17 cellular contexts compared by ENCODE assay signal in genomic region chr22:48705159-48705916, GRCh38.
A peak's percentile ranks its signal among the peaks of the same experiment; 100 is the strongest.
DNase-seq lines count a peak whose midpoint lies in the region; ATAC-seq, FAIRE-seq and TF ChIP-seq lines count a peak whose summit lies in the region.
"Had no signal": no experiment of that assay in that cellular context is flagged by ENCODE, and none has a peak within 500 bp of the region (broad histone marks: within the 10 kb centered on the region; RNA-seq: fewer than 3 reads in every experiment).

No MANE protein-coding gene starts in this region.

- H2AFZ ChIP-seq in osteoblast (ENCODE audit: low read length): no peak overlapping the region
- H2AFZ ChIP-seq: GM23338 had no signal

- H3K4me1 ChIP-seq in kidney (ENCODE audit: control insufficient read depth in 1 of 2, insufficient read depth in 1 of 2, low read depth in 1 of 2, low read length in 2 of 2) (no peaks in the 10 kb centered on the region), osteoblast (ENCODE audit: insufficient read depth, low read length) (no peaks in the 10 kb centered on the region)

- H3K27me3 ChIP-seq in osteoblast (ENCODE audit: insufficient read depth, low read length): no peaks in the 10 kb centered on the region

- no peak for TF ChIP-seq CTCF in kidney (IDR thresholded peaks at IDR 0.05; ENCODE audit: borderline replicate concordance, extremely low read depth, insufficient read depth)
- TF ChIP-seq CTCF in osteoblast (IDR thresholded peaks at IDR 0.05; ENCODE audit: extremely low read depth, low read depth, low read length): no peak
- no peak for TF ChIP-seq CTCF in foreskin fibroblast (IDR thresholded peaks at IDR 0.05; ENCODE audit: low read depth, low read length)

- ATAC-seq in left ventricle myocardium superior (no peak), SK-N-SH treated with all-trans-retinoic acid at 6 μM for 48 hours (no peak), HG03521 (IDR thresholded peaks at IDR 0.05; ENCODE audit: unreplicated experiment) (no peak)
- ATAC-seq: GM23338 had no signal

- H3K36me3 ChIP-seq in kidney (ENCODE audit: control insufficient read depth in 1 of 2, insufficient read depth in 2 of 2, low read length in 2 of 2) (no peaks in the 10 kb centered on the region), osteoblast (ENCODE audit: insufficient read depth, low read length) (no peaks in the 10 kb centered on the region)

- no peaks in the 10 kb centered on the region for H4K20me1 ChIP-seq in osteoblast (ENCODE audit: insufficient read depth, low read length)

- no peak for FAIRE-seq in kidney (lab: Jason Lieb, UNC)
- FAIRE-seq: GM12891, GM18507 had no signal

- intact Hi-C loops in cardiac septum (cut with DNase I): no loop called here
- intact Hi-C loops in left ventricle myocardium superior (cut with micrococcal nuclease): no loop called here
- intact Hi-C loops in kidney (cut with DNase I): no loop called here

- DNase-seq in cardiac septum (ENCODE audit: low spot score): peak; percentile 67
- no peak for DNase-seq in left ventricle myocardium superior
- DNase-seq in kidney: peak; percentile 51
- DNase-seq in osteoblast (ENCODE audit: insufficient read length, low spot score, missing footprints): peak; percentile 73
- DNase-seq in foreskin fibroblast: no peak
- DNase-seq: C1 segment of cervical spinal cord, GF-D8, KBM-7, NCI-H1436, NCI-H2081, NCI-H774, RPMI8226 had no signal

- no peak overlapping the region for H3K4me3 ChIP-seq in kidney (ENCODE audit: low read length in 2 of 2)
- H3K4me3 ChIP-seq in osteoblast (ENCODE audit: insufficient read depth, low read length): no peak overlapping the region
- no peak overlapping the region for H3K4me3 ChIP-seq in foreskin fibroblast (ENCODE audit: low read depth in 1 of 2, low read length in 2 of 2)
- H3K4me3 ChIP-seq: GM23338 had no signal

- no peak overlapping the region for H3K9ac ChIP-seq in kidney (ENCODE audit: low read length in 2 of 2)

- H3K27ac ChIP-seq in kidney (ENCODE audit: low read depth in 2 of 2, low read length in 2 of 2): no peak overlapping the region
- H3K27ac ChIP-seq in osteoblast (ENCODE audit: low read depth, low read length): no peak overlapping the region

- H3K4me2 ChIP-seq in osteoblast (ENCODE audit: insufficient read depth, low read length): no peak overlapping the region
- H3K4me2 ChIP-seq: GM23338 had no signal

- H3K9me3 ChIP-seq in kidney (ENCODE audit: control insufficient read depth in 1 of 2, low read length in 2 of 2) (no peaks in the 10 kb centered on the region), osteoblast (ENCODE audit: low read depth, low read length) (no peaks in the 10 kb centered on the region)

- H3K79me2 ChIP-seq in osteoblast (ENCODE audit: insufficient read depth, low read length): no peaks in the 10 kb centered on the region

TF ChIP-seq in SK-N-SH treated with all-trans-retinoic acid at 6 μM for 48 hours, 23 proteins besides CTCF, POLR2A, EP300 and RAD21:
- no peak for TF ChIP-seq ISL1 (CRISPR knock-in tag; IDR thresholded peaks at IDR 0.05)
- no peak for TF ChIP-seq TCF4 (CRISPR knock-in tag; IDR thresholded peaks at IDR 0.05; ENCODE audit: borderline replicate concordance)
- TF ChIP-seq GLIS3 (CRISPR knock-in tag; IDR thresholded peaks at IDR 0.05): no peak
- TF ChIP-seq PPARA (CRISPR knock-in tag; IDR thresholded peaks at IDR 0.05; ENCODE audit: borderline replicate concordance): no peak
- TF ChIP-seq, protein P1, sequence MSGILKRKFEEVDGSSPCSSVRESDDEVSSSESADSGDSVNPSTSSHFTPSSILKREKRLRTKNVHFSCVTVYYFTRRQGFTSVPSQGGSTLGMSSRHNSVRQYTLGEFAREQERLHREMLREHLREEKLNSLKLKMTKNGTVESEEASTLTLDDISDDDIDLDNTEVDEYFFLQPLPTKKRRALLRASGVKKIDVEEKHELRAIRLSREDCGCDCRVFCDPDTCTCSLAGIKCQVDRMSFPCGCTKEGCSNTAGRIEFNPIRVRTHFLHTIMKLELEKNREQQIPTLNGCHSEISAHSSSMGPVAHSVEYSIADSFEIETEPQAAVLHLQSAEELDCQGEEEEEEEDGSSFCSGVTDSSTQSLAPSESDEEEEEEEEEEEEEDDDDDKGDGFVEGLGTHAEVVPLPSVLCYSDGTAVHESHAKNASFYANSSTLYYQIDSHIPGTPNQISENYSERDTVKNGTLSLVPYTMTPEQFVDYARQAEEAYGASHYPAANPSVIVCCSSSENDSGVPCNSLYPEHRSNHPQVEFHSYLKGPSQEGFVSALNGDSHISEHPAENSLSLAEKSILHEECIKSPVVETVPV (CRISPR knock-in tag; IDR thresholded peaks at IDR 0.05): no peak
- no peak for TF ChIP-seq ZFP30 (CRISPR knock-in tag; IDR thresholded peaks at IDR 0.05)
- TF ChIP-seq ZNF70 (CRISPR knock-in tag; IDR thresholded peaks at IDR 0.05): no peak
- TF ChIP-seq RARB (CRISPR knock-in tag; IDR thresholded peaks at IDR 0.05): no peak
- TF ChIP-seq ZNF565 (CRISPR knock-in tag; conservative IDR thresholded peaks at IDR 0.05; ENCODE audit: low read depth): no peak
- no peak for TF ChIP-seq ZNF8 (CRISPR knock-in tag; IDR thresholded peaks at IDR 0.05)
- no peak for TF ChIP-seq POU6F1 (CRISPR knock-in tag; IDR thresholded peaks at IDR 0.05; ENCODE audit: borderline replicate concordance, low read depth)
- TF ChIP-seq ZFP3 (CRISPR knock-in tag; IDR thresholded peaks at IDR 0.05): no peak
- no peak for TF ChIP-seq ARNTL (CRISPR knock-in tag; IDR thresholded peaks at IDR 0.05; ENCODE audit: borderline replicate concordance, low read depth)
- TF ChIP-seq, protein P2, sequence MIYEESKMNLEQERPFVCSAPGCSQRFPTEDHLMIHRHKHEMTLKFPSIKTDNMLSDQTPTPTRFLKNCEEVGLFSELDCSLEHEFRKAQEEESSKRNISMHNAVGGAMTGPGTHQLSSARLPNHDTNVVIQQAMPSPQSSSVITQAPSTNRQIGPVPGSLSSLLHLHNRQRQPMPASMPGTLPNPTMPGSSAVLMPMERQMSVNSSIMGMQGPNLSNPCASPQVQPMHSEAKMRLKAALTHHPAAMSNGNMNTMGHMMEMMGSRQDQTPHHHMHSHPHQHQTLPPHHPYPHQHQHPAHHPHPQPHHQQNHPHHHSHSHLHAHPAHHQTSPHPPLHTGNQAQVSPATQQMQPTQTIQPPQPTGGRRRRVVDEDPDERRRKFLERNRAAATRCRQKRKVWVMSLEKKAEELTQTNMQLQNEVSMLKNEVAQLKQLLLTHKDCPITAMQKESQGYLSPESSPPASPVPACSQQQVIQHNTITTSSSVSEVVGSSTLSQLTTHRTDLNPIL (CRISPR knock-in tag; IDR thresholded peaks at IDR 0.05; ENCODE audit: low read depth): no peak

Comparison
In these comparisons a context has a peak if more than half of its experiments do, and no peak if none do; other contexts are left out.
1. DNase-seq: peak in cardiac septum (single experiment), kidney (single experiment) and osteoblast (single experiment); none in left ventricle myocardium superior (single experiment) and foreskin fibroblast (0 of 2).